Comparison of ENCODE assay signal across 8 cellular contexts in genomic region chr19:34677386-34678084, GRCh38. TPM values are rescaled to one million over a fixed set of nuclear protein-coding genes. Genes with fewer than 3 reads are reported as not detected.
DNase-seq lines count a peak whose midpoint lies in the region; ATAC-seq and TF ChIP-seq lines count a peak whose summit lies in the region.

Gene ZNF302, plus strand, starts transcription at chr19:34677678. Its CDS starts 1,127 bp downstream, at chr19:34678805.

- intact Hi-C loops in Right ventricle myocardium inferior (cut with DNase I): loop anchor here (2.0 kb wide), 1 partner anchor 55 kb away; no protein-coding TSS in a partner anchor

- no peaks in the 10 kb centered on the region for H3K27me3 ChIP-seq in parathyroid adenoma (ENCODE audit: control insufficient read depth, insufficient read depth, low read length)
- H3K27me3 ChIP-seq in tibial nerve: no peaks in the 10 kb centered on the region

- ATAC-seq in HG02610 (IDR thresholded peaks at IDR 0.05; ENCODE audit: unreplicated experiment) (peak; percentile 79), Right ventricle myocardium inferior (peak; percentile 99)

- DNase-seq in GM10266 (ENCODE audit: extremely low spot score) (peak; percentile 91), NCI-H1105 (lab: John Stamatoyannopoulos, UW) (peak; percentile 93), SW 1271 (lab: John Stamatoyannopoulos, UW) (peak; percentile 74 to 91), Right ventricle myocardium inferior (ENCODE audit: missing footprints) (peak; percentile 98), tibial nerve (ENCODE audit: low spot score in 2 of 2) (peak; percentile 90 to 92)
- DNase-seq in activated naive CD8-positive, alpha-beta T cell treated with anti-CD3 and anti-CD28 coated beads, Interleukin-2, amount 50 U/mL, for 16 hours (ENCODE audit: low read depth, low spot score): peak; percentile 87

- H3K4me1 ChIP-seq in parathyroid adenoma (peaks cover 3% of the 10 kb centered on the region), tibial nerve (peaks cover 0 to 21% (median 3%) of the 10 kb centered on the region in 4 donors)

- WGBS in tibial nerve, 2 donors: 1% methylated on average over 34 to 47 of the region's 74 CpGs

- no peaks in the 10 kb centered on the region for H3K79me2 ChIP-seq in parathyroid adenoma

- H3K9me3 ChIP-seq in parathyroid adenoma (ENCODE audit: control insufficient read depth, low read length): peaks cover 8% of the 10 kb centered on the region
- H3K9me3 ChIP-seq in tibial nerve: peaks cover 4 to 40% (median 12%) of the 10 kb centered on the region in 4 donors

- H3K36me3 ChIP-seq in parathyroid adenoma (ENCODE audit: control insufficient read depth, insufficient read depth, low read length): peaks cover 6% of the 10 kb centered on the region
- peaks cover 0 to 41% (median 33%) of the 10 kb centered on the region in 3 donors for H3K36me3 ChIP-seq in tibial nerve

- H3K9ac ChIP-seq in parathyroid adenoma: peak within 1 kb of the TSS; percentile 81

- peak; percentile 84 to 95 for TF ChIP-seq EP300 in tibial nerve (IDR thresholded peaks at IDR 0.05)

- peak; percentile 16 to 78 for TF ChIP-seq POLR2A in tibial nerve (IDR thresholded peaks at IDR 0.05)

- peak within 1 kb of the TSS; percentile 99 for H3K4me3 ChIP-seq in parathyroid adenoma (ENCODE audit: low read depth, low read length)
- peak within 1 kb of the TSS; percentile 79 to 95 (median 87) for H3K4me3 ChIP-seq in tibial nerve

- peak within 1 kb of the TSS; percentile 93 for H3K27ac ChIP-seq in parathyroid adenoma
- peak within 1 kb of the TSS; percentile 90 to 98 (median 93) for H3K27ac ChIP-seq in tibial nerve

- peak within 1 kb of the TSS; percentile 90 for H3K4me2 ChIP-seq in parathyroid adenoma (ENCODE audit: low read length)

- TF ChIP-seq CTCF in GM10266 (IDR thresholded peaks at IDR 0.05; ENCODE audit: control insufficient read depth, insufficient read depth, low read depth, missing control alignments) (no peak), parathyroid adenoma (IDR thresholded peaks at IDR 0.05) (no peak), tibial nerve (IDR thresholded peaks at IDR 0.05) (peak in 2 of 5 experiments; percentile 17 to 21)

- peak within 1 kb of the TSS; percentile 88 for H2AFZ ChIP-seq in parathyroid adenoma

RNA-seq across cellular contexts. Expression of gene ZNF302, which starts in this region (rescaled TPM):
- total RNA-seq in Right ventricle myocardium inferior (37.9 TPM), tibial nerve (10 to 100 TPM; 27.0 to 47.3 (median 36.4) TPM)

Comparison
In these comparisons a context has a peak if more than half of its experiments do, and no peak if none do; other contexts are left out.
1. Peak in every context shown above with its lines: DNase-seq, ATAC-seq, H3K4me3 ChIP-seq and H3K27ac ChIP-seq.